ENCODE assay signal across 1 cellular context in the genomic region with DNA sequence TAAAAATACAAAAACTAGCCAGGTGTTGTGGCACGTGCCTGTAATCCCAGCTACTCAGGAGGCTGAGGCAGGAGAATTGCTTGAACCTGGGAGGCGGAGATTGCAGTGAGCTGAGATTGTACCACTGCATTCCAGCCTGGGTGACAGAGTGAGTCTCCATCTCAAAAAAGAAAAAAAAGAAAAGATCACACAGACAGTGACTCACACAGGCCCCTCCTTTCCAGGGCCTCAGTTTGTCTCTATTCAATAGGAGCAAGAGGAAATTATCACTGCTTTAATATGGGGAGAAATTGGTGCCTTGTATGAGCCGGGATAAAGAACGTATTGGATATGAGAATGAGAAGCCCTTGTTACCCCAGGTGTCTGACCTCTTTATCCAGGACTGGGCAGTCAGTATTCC.
TF ChIP-seq lines count a peak whose summit lies in the region.

No MANE protein-coding gene starts in this region.

TF ChIP-seq in K562, 482 proteins besides CTCF, POLR2A, EP300 and RAD21:
- TF ChIP-seq KDM1A (IDR thresholded peaks at IDR 0.05): peak; percentile 39 to 60; a peak in 3 of 4 replicates
- TF ChIP-seq CBFA2T3 (IDR thresholded peaks at IDR 0.05): 0 out of 2 replicates have a peak, but pooled peaks have one; percentile 7
TF ChIP-seq in K562: peak in this region for 2; not testable (repeated sequence) for 480.
